In genomic region chr10:131658476-131659110, GRCh38 we compare ENCODE assay signal across 1 cellular context.
TF ChIP-seq lines count a peak whose summit lies in the region.

No MANE protein-coding gene starts in this region.

TF ChIP-seq in HepG2, 621 proteins besides CTCF, POLR2A, EP300 and RAD21 (continued from another document):
- no peak for TF ChIP-seq BCL3 (CRISPR knock-in tag; IDR thresholded peaks at IDR 0.05)
- TF ChIP-seq SNAPC2 (CRISPR knock-in tag; IDR thresholded peaks at IDR 0.05) = no peak
- no peak for TF ChIP-seq XBP1 (CRISPR knock-in tag; IDR thresholded peaks at IDR 0.05)
- no peak for TF ChIP-seq ZNF660 (CRISPR knock-in tag; IDR thresholded peaks at IDR 0.05; ENCODE audit: borderline replicate concordance, low read depth)
- no peak for TF ChIP-seq FOXK2 (IDR thresholded peaks at IDR 0.05)
- no peak for TF ChIP-seq TSC22D2 (CRISPR knock-in tag; IDR thresholded peaks at IDR 0.05; ENCODE audit: borderline replicate concordance)
- no peak for TF ChIP-seq ZNF800 (CRISPR knock-in tag; IDR thresholded peaks at IDR 0.05)
- TF ChIP-seq TFDP1 (CRISPR knock-in tag; IDR thresholded peaks at IDR 0.05; ENCODE audit: borderline replicate concordance) = no peak
- no peak for TF ChIP-seq HNF1B (CRISPR knock-in tag; IDR thresholded peaks at IDR 0.05)
- TF ChIP-seq PHF8 (CRISPR knock-in tag; IDR thresholded peaks at IDR 0.05) = no peak
TF ChIP-seq in HepG2: peak in this region for 0.
